Comparison of ENCODE assay signal across 14 cellular contexts in genomic region chr5:90888511-90889324, GRCh38.
DNase-seq lines count a peak whose midpoint lies in the region; ATAC-seq and TF ChIP-seq lines count a peak whose summit lies in the region.
"Had no signal": no experiment of that assay in that cellular context is flagged by ENCODE, and none has a peak within 500 bp of the region (broad histone marks: within the 10 kb centered on the region; RNA-seq: fewer than 3 reads in every experiment).

No MANE protein-coding gene starts in this region.

- no peaks in the 10 kb centered on the region for H3K79me2 ChIP-seq in SK-N-SH (ENCODE audit: insufficient read depth)
- no peaks in the 10 kb centered on the region for H3K79me2 ChIP-seq in mammary epithelial cell (ENCODE audit: insufficient read depth, low read length)

- no peak overlapping the region for H3K27ac ChIP-seq in SK-N-SH (ENCODE audit: low read depth in 2 of 2, low read length in 1 of 2)
- H3K27ac ChIP-seq in mammary epithelial cell (ENCODE audit: insufficient read depth, low read depth, low read length), result no peak overlapping the region
- H3K27ac ChIP-seq in right lobe of liver, result peak overlapping the region; percentile 28 to 41 (median 35)
- H3K27ac ChIP-seq: esophagus muscularis mucosa had no signal

- CTCF ChIA-PET in SK-N-SH (lab: Yijun Ruan, JAX), result interaction anchor here (1.0 to 1.6 kb wide), 3 partner anchors 23 to 531 kb away, joined by 3 to 6 read pairs (median 5); no protein-coding TSS in a partner anchor
- CTCF ChIA-PET in mammary epithelial cell (lab: Charles Lee; ENCODE audit: low non-redundant PET), result no interaction called here

- dilution Hi-C loops in mammary epithelial cell (cut with HindIII; ENCODE audit: low sequenced_read_pairs), result loop anchor here (10.0 kb wide), 1 partner anchor 516 kb away; no protein-coding TSS in a partner anchor

- TF ChIP-seq POLR2A in right lobe of liver (IDR thresholded peaks at IDR 0.05), result no peak

- no peaks in the 10 kb centered on the region for H3K9me2 ChIP-seq in SK-N-SH

- DNase-seq in SK-N-SH (no peak), mammary epithelial cell (peak; percentile 65), right lobe of liver (no peak), NCI-H82 (lab: John Stamatoyannopoulos, UW) (no peak), GF-D8 (lab: John Stamatoyannopoulos, UW) (no peak)
- no peak for DNase-seq in stimulated activated CD4-positive, alpha-beta T cell treated with anti-CD3 and anti-CD28 coated beads, Interleukin-2, amount 100 ng/mL, for 48 hours
- DNase-seq in activated effector memory CD4-positive, alpha-beta T cell treated with Interleukin-2 at 50 U/mL for 16 hours, result no peak
- DNase-seq: activated T-cell treated with anti-CD3 and anti-CD28 coated beads, Interleukin-2, amount 50 U/mL, for 72 hours; caudate nucleus; kidney; NCI-H1436; Peyer's patch had no signal

- H3K9me3 ChIP-seq in SK-N-SH (no peaks in the 10 kb centered on the region), mammary epithelial cell (replicated peaks; ENCODE audit: insufficient read depth, low read length) (no peaks in the 10 kb centered on the region), right lobe of liver (no peaks in the 10 kb centered on the region)
- H3K9me3 ChIP-seq: esophagus muscularis mucosa, Peyer's patch had no signal

- H3F3A ChIP-seq in SK-N-SH (replicated peaks; ENCODE audit: insufficient read depth), result no peaks in the 10 kb centered on the region

- H3K4me2 ChIP-seq in SK-N-SH, result no peak overlapping the region
- no peak overlapping the region for H3K4me2 ChIP-seq in mammary epithelial cell (ENCODE audit: insufficient read depth, low read depth, low read length)

- H3K9ac ChIP-seq in SK-N-SH, result no peak overlapping the region
- H3K9ac ChIP-seq in mammary epithelial cell (ENCODE audit: insufficient read depth, low read length), result no peak overlapping the region

- H3K36me3 ChIP-seq in SK-N-SH (replicated peaks in 1 of 2; ENCODE audit: control insufficient read depth in 1 of 2, insufficient read depth in 2 of 2, low read length in 1 of 2) (no peaks in the 10 kb centered on the region), mammary epithelial cell (ENCODE audit: insufficient read depth, low read length) (no peaks in the 10 kb centered on the region), right lobe of liver (no peaks in the 10 kb centered on the region)
- H3K36me3 ChIP-seq: esophagus muscularis mucosa, Peyer's patch had no signal

- H3K27me3 ChIP-seq in SK-N-SH (ENCODE audit: insufficient read depth), result no peaks in the 10 kb centered on the region
- no peaks in the 10 kb centered on the region for H3K27me3 ChIP-seq in mammary epithelial cell (ENCODE audit: insufficient read depth, low read length)
- no peaks in the 10 kb centered on the region for H3K27me3 ChIP-seq in right lobe of liver
- H3K27me3 ChIP-seq: esophagus muscularis mucosa, Peyer's patch had no signal

- TF ChIP-seq RAD21 in SK-N-SH (IDR thresholded peaks at IDR 0.05; ENCODE audit: low read length), result no peak

- no TSS peak for BruUV-seq in mammary epithelial cell (replicated peaks; lab: Mats Ljungman, UMichigan)

- in situ Hi-C loops in mammary epithelial cell (cut with MboI; ENCODE audit: low sequenced_read_pairs in 2 of 2), result no loop called here

- 91% methylated on average over 1 of the region's 1 CpG for WGBS in SK-N-SH (ENCODE audit: low lambda C conversion rate)
- 90% methylated on average over 1 of the region's 1 CpG for WGBS in mammary epithelial cell (ENCODE audit: low coverage, missing lambda C conversion rate)
- 75% methylated on average over 1 of the region's 1 CpG for WGBS in right lobe of liver (ENCODE audit: insufficient coverage, low coverage, low lambda C conversion rate, missing lambda C conversion rate)

- intact Hi-C loops in mammary epithelial cell (cut with micrococcal nuclease), result no loop called here
- intact Hi-C loops in right lobe of liver (cut with DNase I), result no loop called here

- no peak for TF ChIP-seq CTCF in SK-N-SH (IDR thresholded peaks at IDR 0.05)
- no peak for TF ChIP-seq CTCF in mammary epithelial cell (conservative IDR thresholded peaks at IDR 0.05 in 1 of 2, IDR thresholded peaks at IDR 0.05 in 1 of 2; ENCODE audit: extremely low read depth in 1 of 2, insufficient read depth in 1 of 2, low read depth in 1 of 2, low read length in 2 of 2)
- TF ChIP-seq CTCF in right lobe of liver (IDR thresholded peaks at IDR 0.05), result no peak

- H3K4me1 ChIP-seq in SK-N-SH (ENCODE audit: control insufficient read depth in 1 of 2, insufficient read depth in 2 of 2, low read depth in 1 of 2, low read length in 1 of 2) (no peaks in the 10 kb centered on the region), mammary epithelial cell (ENCODE audit: insufficient read depth, low read length) (no peaks in the 10 kb centered on the region), right lobe of liver (peaks cover 0 to 26% (median 5%) of the 10 kb centered on the region in 4 donors)
- H3K4me1 ChIP-seq: Peyer's patch had no signal

- H2AFZ ChIP-seq in SK-N-SH (ENCODE audit: low read depth) (no peak overlapping the region), mammary epithelial cell (ENCODE audit: low read depth, low read length) (no peak overlapping the region)

- POLR2A ChIA-PET in SK-N-SH (lab: Yijun Ruan, JAX), result no interaction called here

- peak; percentile 37; the same call in 2 of the 3 replicates for ATAC-seq in SK-N-SH treated with all-trans-retinoic acid at 6 μM for 48 hours
- peak; percentile 92 to 98 (median 95) for ATAC-seq in right lobe of liver
- ATAC-seq: activated T-cell treated with anti-CD3 and anti-CD28 coated beads, Interleukin-2, amount 50 U/mL, for 72 hours had no signal

- H4K20me1 ChIP-seq in SK-N-SH (ENCODE audit: insufficient read depth) (no peaks in the 10 kb centered on the region), mammary epithelial cell (ENCODE audit: insufficient read depth, low read length) (no peaks in the 10 kb centered on the region)

- TF ChIP-seq EP300 in SK-N-SH (IDR thresholded peaks at IDR 0.05; ENCODE audit: borderline replicate concordance in 1 of 2, low read depth in 1 of 2, low read length in 1 of 2), result no peak

- no peak overlapping the region for H3K4me3 ChIP-seq in SK-N-SH (ENCODE audit: low read depth in 2 of 2, low read length in 1 of 2)
- H3K4me3 ChIP-seq in mammary epithelial cell (replicated peaks in 1 of 3; ENCODE audit: insufficient read depth in 1 of 3, low read depth in 2 of 3, low read length in 3 of 3), result no peak overlapping the region
- H3K4me3 ChIP-seq in right lobe of liver, result no peak overlapping the region
- H3K4me3 ChIP-seq: esophagus muscularis mucosa, Peyer's patch had no signal

TF ChIP-seq in SK-N-SH treated with all-trans-retinoic acid at 6 μM for 48 hours, 23 proteins besides CTCF, POLR2A, EP300 and RAD21:
- no peak for TF ChIP-seq ISL1 (CRISPR knock-in tag; IDR thresholded peaks at IDR 0.05)
- TF ChIP-seq BACH2 (CRISPR knock-in tag; IDR thresholded peaks at IDR 0.05; ENCODE audit: borderline replicate concordance), result no peak
- TF ChIP-seq ARNTL (CRISPR knock-in tag; IDR thresholded peaks at IDR 0.05; ENCODE audit: borderline replicate concordance, low read depth), result no peak
- no peak for TF ChIP-seq ZFP3 (CRISPR knock-in tag; IDR thresholded peaks at IDR 0.05)
- TF ChIP-seq, protein P1, sequence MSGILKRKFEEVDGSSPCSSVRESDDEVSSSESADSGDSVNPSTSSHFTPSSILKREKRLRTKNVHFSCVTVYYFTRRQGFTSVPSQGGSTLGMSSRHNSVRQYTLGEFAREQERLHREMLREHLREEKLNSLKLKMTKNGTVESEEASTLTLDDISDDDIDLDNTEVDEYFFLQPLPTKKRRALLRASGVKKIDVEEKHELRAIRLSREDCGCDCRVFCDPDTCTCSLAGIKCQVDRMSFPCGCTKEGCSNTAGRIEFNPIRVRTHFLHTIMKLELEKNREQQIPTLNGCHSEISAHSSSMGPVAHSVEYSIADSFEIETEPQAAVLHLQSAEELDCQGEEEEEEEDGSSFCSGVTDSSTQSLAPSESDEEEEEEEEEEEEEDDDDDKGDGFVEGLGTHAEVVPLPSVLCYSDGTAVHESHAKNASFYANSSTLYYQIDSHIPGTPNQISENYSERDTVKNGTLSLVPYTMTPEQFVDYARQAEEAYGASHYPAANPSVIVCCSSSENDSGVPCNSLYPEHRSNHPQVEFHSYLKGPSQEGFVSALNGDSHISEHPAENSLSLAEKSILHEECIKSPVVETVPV (CRISPR knock-in tag; IDR thresholded peaks at IDR 0.05), result no peak
- TF ChIP-seq OSR1 (CRISPR knock-in tag; IDR thresholded peaks at IDR 0.05), result no peak
- TF ChIP-seq ZNF70 (CRISPR knock-in tag; IDR thresholded peaks at IDR 0.05), result no peak
- no peak for TF ChIP-seq ZFP30 (CRISPR knock-in tag; IDR thresholded peaks at IDR 0.05)
- TF ChIP-seq ZNF8 (CRISPR knock-in tag; IDR thresholded peaks at IDR 0.05), result no peak
- no peak for TF ChIP-seq CSDC2 (CRISPR knock-in tag; IDR thresholded peaks at IDR 0.05)

TF ChIP-seq in SK-N-SH, 30 proteins besides CTCF, POLR2A, EP300 and RAD21 (continues in another document):
- TF ChIP-seq RFX5 (IDR thresholded peaks at IDR 0.05; ENCODE audit: low read length) (no peak), TAF1 (IDR thresholded peaks at IDR 0.05; ENCODE audit: borderline replicate concordance, low read depth, low read length) (no peak), IRF3 (IDR thresholded peaks at IDR 0.05; ENCODE audit: low read depth, low read length) (no peak), SIN3A (IDR thresholded peaks at IDR 0.05; ENCODE audit: borderline replicate concordance, low read depth, low read length) (no peak), TEAD4 (IDR thresholded peaks at IDR 0.05; ENCODE audit: borderline replicate concordance, insufficient read depth) (no peak)

Comparison
In these comparisons a context has a peak if more than half of its experiments do, and no peak if none do; other contexts are left out.
1. H3K27ac ChIP-seq: peak in right lobe of liver (3 of 3); none in SK-N-SH (0 of 2) and mammary epithelial cell (single experiment).